In genomic region chr3:133474251-133474801, GRCh38 we compare ENCODE assay signal across 8 cellular contexts.
A peak's percentile ranks its signal among the peaks of the same experiment; 100 is the strongest.
DNase-seq lines count a peak whose midpoint lies in the region; ATAC-seq and TF ChIP-seq lines count a peak whose summit lies in the region.

No MANE protein-coding gene starts in this region.

- DNase-seq in HCEC 1CT (peak; percentile 42), NCI-H748 (lab: John Stamatoyannopoulos, UW; ENCODE audit: unreplicated experiment) (peak; percentile 83), foreskin keratinocyte (no peak), skeletal muscle cell (ENCODE audit: low read depth) (peak; percentile 17), GM10248 (ENCODE audit: extremely low spot score) (no peak), OCI-M1 (lab: John Stamatoyannopoulos, UW) (no peak), activated gamma-delta T cell treated with Interleukin-2 at 50 U/mL for 16 hours (no peak)

- H3K27ac ChIP-seq in foreskin keratinocyte = no peak overlapping the region

- no peak overlapping the region for H3K4me3 ChIP-seq in skeletal muscle cell (ENCODE audit: low read depth, low read length)

- H3K27me3 ChIP-seq in foreskin keratinocyte = no peaks in the 10 kb centered on the region

- TF ChIP-seq CTCF in foreskin keratinocyte (conservative IDR thresholded peaks at IDR 0.05) (no peak), GM10248 (IDR thresholded peaks at IDR 0.05; ENCODE audit: control extremely low read depth, extremely low read depth, low read depth, missing control alignments) (no peak)

- CTCF ChIA-PET in GM10248 (lab: Yijun Ruan, JAX) = interaction anchor here (0.7 to 16.7 kb wide), 8 partner anchors 7 to 748 kb away, joined by 3 to 240 read pairs (median 4); no protein-coding TSS in a partner anchor

- POLR2A ChIA-PET in GM10248 (lab: Yijun Ruan, JAX) = interaction anchor here (0.9 to 1.2 kb wide), 3 partner anchors 26 to 99 kb away, joined by 3 to 4 read pairs (median 4); partner anchors contain the start of gene CDV3

- ATAC-seq in foreskin keratinocyte (peak; percentile 37), GM18511 (IDR thresholded peaks at IDR 0.05; ENCODE audit: unreplicated experiment) (no peak)

- peaks cover 2% of the 10 kb centered on the region for H3K4me1 ChIP-seq in foreskin keratinocyte

Comparison
In these comparisons a context has a peak if more than half of its experiments do, and no peak if none do; other contexts are left out.
1. DNase-seq: peak in HCEC 1CT (single experiment), NCI-H748 (single experiment) and skeletal muscle cell (single experiment); none in foreskin keratinocyte (0 of 2), GM10248 (single experiment), OCI-M1 (single experiment) and activated gamma-delta T cell treated with Interleukin-2 at 50 U/mL for 16 hours (single experiment).